ENCODE assay signal across 1 cellular context in the genomic region with DNA sequence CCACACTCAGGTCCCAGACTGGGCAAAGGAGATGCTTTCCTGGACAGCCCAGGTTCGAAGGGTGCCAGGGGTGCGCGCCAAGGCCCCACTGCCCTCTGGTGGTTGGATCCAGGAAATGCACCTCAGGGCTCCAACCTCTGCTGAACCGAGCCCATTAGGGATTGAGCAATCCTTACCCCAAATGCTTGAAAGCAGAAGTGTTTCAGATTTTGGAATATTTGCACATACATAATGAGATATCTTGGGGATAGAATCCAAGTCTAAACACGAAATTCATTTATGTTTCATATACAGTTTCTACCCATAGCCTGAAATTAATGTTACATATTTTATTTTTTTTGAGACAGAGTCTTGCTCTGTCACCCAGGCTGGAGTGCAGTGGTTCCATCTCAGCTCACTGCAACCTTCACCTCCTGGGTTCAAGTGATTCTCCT.
TF ChIP-seq lines count a peak whose summit lies in the region.

No MANE protein-coding gene starts in this region.

TF ChIP-seq in K562, 482 proteins besides CTCF, POLR2A, EP300 and RAD21 (continued from another document and continues in another):
- TF ChIP-seq, protein P1, sequence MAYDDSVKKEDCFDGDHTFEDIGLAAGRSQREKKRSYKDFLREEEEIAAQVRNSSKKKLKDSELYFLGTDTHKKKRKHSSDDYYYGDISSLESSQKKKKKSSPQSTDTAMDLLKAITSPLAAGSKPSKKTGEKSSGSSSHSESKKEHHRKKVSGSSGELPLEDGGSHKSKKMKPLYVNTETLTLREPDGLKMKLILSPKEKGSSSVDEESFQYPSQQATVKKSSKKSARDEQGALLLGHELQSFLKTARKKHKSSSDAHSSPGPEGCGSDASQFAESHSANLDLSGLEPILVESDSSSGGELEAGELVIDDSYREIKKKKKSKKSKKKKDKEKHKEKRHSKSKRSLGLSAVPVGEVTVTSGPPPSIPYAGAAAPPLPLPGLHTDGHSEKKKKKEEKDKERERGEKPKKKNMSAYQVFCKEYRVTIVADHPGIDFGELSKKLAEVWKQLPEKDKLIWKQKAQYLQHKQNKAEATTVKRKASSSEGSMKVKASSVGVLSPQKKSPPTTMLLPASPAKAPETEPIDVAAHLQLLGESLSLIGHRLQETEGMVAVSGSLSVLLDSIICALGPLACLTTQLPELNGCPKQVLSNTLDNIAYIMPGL (CRISPR knock-in tag; IDR thresholded peaks at IDR 0.05): no peak
- TF ChIP-seq CREM (IDR thresholded peaks at IDR 0.05; ENCODE audit: low read depth) (peak; percentile 39; the same call in 1 of the 2 replicates), ZC3H8 (IDR thresholded peaks at IDR 0.05) (no peak), KLF6 (CRISPR knock-in tag; IDR thresholded peaks at IDR 0.05; ENCODE audit: borderline replicate concordance) (peak; percentile 85; the same call in 1 of the 2 replicates), TAF7 (tag; IDR thresholded peaks at IDR 0.05) (no peak), CBX5 (IDR thresholded peaks at IDR 0.05; ENCODE audit: borderline replicate concordance, low read depth) (no peak), POLR2B (IDR thresholded peaks at IDR 0.05; ENCODE audit: low read depth, partially characterized antibody) (no peak), MBD2 (IDR thresholded peaks at IDR 0.05; ENCODE audit: borderline replicate concordance, low read depth) (no peak), SAP30 (IDR thresholded peaks at IDR 0.05; ENCODE audit: borderline replicate concordance, insufficient read depth, low read depth, low read length, poor library complexity, severe bottlenecking) (no peak), ZFPM2 (CRISPR knock-in tag; IDR thresholded peaks at IDR 0.05) (no peak), SIN3A (IDR thresholded peaks at IDR 0.05; ENCODE audit: borderline replicate concordance in 2 of 2, control insufficient read depth in 1 of 2, low read depth in 2 of 2, low read length in 2 of 2) (no peak), MAZ (CRISPR knock-in tag; conservative IDR thresholded peaks at IDR 0.05 in 1 of 2, IDR thresholded peaks at IDR 0.05 in 1 of 2) (peak in 1 of 2 experiments; percentile 38; a peak in 2 of 4 replicates), HNRNPH1 (optimal IDR thresholded peaks at IDR 0.05; ENCODE audit: low read depth, low read length) (no peak), SMAD4 (CRISPR knock-in tag; conservative IDR thresholded peaks at IDR 0.05) (no peak), ZNF384 (IDR thresholded peaks at IDR 0.05; ENCODE audit: low read depth, low read length) (no peak), ZFX (CRISPR knock-in tag; IDR thresholded peaks at IDR 0.05) (no peak), SIX5 (IDR thresholded peaks at IDR 0.05; ENCODE audit: borderline replicate concordance in 1 of 2, insufficient read depth in 1 of 2, low read depth in 1 of 2, low read length in 2 of 2) (no peak), ZBED1 (IDR thresholded peaks at IDR 0.05) (no peak), RBM15 (IDR thresholded peaks at IDR 0.05; ENCODE audit: insufficient read depth, low read length) (no peak), MCM3 (IDR thresholded peaks at IDR 0.05) (no peak), DNMT1 (IDR thresholded peaks at IDR 0.05) (no peak), PPARD (CRISPR knock-in tag; IDR thresholded peaks at IDR 0.05) (no peak), SNRNP70 (optimal IDR thresholded peaks at IDR 0.05; ENCODE audit: low read depth, low read length) (no peak), NFATC3 (IDR thresholded peaks at IDR 0.05) (peak; percentile 54; the same call in 1 of the 2 replicates), FOXA3 (CRISPR knock-in tag; conservative IDR thresholded peaks at IDR 0.05 in 1 of 2, IDR thresholded peaks at IDR 0.05 in 1 of 2) (no peak), ZNF785 (CRISPR knock-in tag; IDR thresholded peaks at IDR 0.05) (no peak), HMGN3 (IDR thresholded peaks at IDR 0.05; ENCODE audit: borderline replicate concordance, extremely low read depth, insufficient read length, low read depth, low read length) (no peak), ZNF586 (CRISPR knock-in tag; conservative IDR thresholded peaks at IDR 0.05) (no peak), TRIM28 (IDR thresholded peaks at IDR 0.05) (no peak), HDAC6 (IDR thresholded peaks at IDR 0.05; ENCODE audit: low read depth, low read length) (no peak), BCL6 (CRISPR knock-in tag; IDR thresholded peaks at IDR 0.05) (no peak), ZEB2 (IDR thresholded peaks at IDR 0.05) (no peak), TCF3 (CRISPR knock-in tag; IDR thresholded peaks at IDR 0.05) (no peak), TARDBP (IDR thresholded peaks at IDR 0.05) (peak; percentile 39; the same call in 1 of the 2 replicates), ZNF431 (CRISPR knock-in tag; IDR thresholded peaks at IDR 0.05) (no peak), CHCHD3 (CRISPR knock-in tag; IDR thresholded peaks at IDR 0.05) (no peak), CBX2 (IDR thresholded peaks at IDR 0.05; ENCODE audit: insufficient read depth, low read length, poor library complexity, severe bottlenecking) (no peak), TRIM24 (IDR thresholded peaks at IDR 0.05) (no peak), BRD9 (IDR thresholded peaks at IDR 0.05; ENCODE audit: low read depth, partially characterized antibody) (no peak), KLF10 (CRISPR knock-in tag; IDR thresholded peaks at IDR 0.05) (no peak), ARID2 (IDR thresholded peaks at IDR 0.05) (peak; percentile 98), SIRT6 (IDR thresholded peaks at IDR 0.05; ENCODE audit: low read depth, low read length) (no peak), ZNF354B (CRISPR knock-in tag; IDR thresholded peaks at IDR 0.05) (no peak), PHF21A (IDR thresholded peaks at IDR 0.05; ENCODE audit: borderline replicate concordance, low read depth) (no peak)
- TF ChIP-seq, protein P2, sequence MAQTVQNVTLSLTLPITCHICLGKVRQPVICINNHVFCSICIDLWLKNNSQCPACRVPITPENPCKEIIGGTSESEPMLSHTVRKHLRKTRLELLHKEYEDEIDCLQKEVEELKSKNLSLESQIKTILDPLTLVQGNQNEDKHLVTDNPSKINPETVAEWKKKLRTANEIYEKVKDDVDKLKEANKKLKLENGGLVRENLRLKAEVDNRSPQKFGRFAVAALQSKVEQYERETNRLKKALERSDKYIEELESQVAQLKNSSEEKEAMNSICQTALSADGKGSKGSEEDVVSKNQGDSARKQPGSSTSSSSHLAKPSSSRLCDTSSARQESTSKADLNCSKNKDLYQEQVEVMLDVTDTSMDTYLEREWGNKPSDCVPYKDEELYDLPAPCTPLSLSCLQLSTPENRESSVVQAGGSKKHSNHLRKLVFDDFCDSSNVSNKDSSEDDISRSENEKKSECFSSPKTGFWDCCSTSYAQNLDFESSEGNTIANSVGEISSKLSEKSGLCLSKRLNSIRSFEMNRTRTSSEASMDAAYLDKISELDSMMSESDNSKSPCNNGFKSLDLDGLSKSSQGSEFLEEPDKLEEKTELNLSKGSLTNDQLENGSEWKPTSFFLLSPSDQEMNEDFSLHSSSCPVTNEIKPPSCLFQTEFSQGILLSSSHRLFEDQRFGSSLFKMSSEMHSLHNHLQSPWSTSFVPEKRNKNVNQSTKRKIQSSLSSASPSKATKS (CRISPR knock-in tag; IDR thresholded peaks at IDR 0.05): no peak
- TF ChIP-seq, protein P3, sequence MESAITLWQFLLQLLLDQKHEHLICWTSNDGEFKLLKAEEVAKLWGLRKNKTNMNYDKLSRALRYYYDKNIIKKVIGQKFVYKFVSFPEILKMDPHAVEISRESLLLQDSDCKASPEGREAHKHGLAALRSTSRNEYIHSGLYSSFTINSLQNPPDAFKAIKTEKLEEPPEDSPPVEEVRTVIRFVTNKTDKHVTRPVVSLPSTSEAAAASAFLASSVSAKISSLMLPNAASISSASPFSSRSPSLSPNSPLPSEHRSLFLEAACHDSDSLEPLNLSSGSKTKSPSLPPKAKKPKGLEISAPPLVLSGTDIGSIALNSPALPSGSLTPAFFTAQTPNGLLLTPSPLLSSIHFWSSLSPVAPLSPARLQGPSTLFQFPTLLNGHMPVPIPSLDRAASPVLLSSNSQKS (CRISPR knock-in tag; IDR thresholded peaks at IDR 0.05): no peak
- TF ChIP-seq, protein P4, sequence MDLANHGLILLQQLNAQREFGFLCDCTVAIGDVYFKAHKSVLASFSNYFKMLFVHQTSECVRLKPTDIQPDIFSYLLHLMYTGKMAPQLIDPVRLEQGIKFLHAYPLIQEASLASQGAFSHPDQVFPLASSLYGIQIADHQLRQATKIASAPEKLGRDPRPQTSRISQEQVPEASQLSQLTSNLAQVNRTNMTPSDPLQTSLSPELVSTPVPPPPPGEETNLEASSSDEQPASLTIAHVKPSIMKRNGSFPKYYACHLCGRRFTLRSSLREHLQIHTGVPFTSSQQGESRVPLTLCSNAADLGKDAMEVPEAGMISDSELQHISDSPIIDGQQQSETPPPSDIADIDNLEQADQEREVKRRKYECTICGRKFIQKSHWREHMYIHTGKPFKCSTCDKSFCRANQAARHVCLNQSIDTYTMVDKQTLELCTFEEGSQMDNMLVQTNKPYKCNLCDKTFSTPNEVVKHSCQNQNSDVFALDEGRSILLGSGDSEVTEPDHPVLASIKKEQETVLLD (IDR thresholded peaks at IDR 0.05): 0 out of 2 replicates have a peak, but pooled peaks have one; percentile 36
- TF ChIP-seq, protein P5, sequence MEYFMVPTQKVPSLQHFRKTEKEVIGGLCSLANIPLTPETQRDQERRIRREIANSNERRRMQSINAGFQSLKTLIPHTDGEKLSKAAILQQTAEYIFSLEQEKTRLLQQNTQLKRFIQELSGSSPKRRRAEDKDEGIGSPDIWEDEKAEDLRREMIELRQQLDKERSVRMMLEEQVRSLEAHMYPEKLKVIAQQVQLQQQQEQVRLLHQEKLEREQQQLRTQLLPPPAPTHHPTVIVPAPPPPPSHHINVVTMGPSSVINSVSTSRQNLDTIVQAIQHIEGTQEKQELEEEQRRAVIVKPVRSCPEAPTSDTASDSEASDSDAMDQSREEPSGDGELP (CRISPR knock-in tag; IDR thresholded peaks at IDR 0.05; ENCODE audit: borderline replicate concordance): peak; percentile 43; the same call in 1 of the 2 replicates
- TF ChIP-seq, protein P6, sequence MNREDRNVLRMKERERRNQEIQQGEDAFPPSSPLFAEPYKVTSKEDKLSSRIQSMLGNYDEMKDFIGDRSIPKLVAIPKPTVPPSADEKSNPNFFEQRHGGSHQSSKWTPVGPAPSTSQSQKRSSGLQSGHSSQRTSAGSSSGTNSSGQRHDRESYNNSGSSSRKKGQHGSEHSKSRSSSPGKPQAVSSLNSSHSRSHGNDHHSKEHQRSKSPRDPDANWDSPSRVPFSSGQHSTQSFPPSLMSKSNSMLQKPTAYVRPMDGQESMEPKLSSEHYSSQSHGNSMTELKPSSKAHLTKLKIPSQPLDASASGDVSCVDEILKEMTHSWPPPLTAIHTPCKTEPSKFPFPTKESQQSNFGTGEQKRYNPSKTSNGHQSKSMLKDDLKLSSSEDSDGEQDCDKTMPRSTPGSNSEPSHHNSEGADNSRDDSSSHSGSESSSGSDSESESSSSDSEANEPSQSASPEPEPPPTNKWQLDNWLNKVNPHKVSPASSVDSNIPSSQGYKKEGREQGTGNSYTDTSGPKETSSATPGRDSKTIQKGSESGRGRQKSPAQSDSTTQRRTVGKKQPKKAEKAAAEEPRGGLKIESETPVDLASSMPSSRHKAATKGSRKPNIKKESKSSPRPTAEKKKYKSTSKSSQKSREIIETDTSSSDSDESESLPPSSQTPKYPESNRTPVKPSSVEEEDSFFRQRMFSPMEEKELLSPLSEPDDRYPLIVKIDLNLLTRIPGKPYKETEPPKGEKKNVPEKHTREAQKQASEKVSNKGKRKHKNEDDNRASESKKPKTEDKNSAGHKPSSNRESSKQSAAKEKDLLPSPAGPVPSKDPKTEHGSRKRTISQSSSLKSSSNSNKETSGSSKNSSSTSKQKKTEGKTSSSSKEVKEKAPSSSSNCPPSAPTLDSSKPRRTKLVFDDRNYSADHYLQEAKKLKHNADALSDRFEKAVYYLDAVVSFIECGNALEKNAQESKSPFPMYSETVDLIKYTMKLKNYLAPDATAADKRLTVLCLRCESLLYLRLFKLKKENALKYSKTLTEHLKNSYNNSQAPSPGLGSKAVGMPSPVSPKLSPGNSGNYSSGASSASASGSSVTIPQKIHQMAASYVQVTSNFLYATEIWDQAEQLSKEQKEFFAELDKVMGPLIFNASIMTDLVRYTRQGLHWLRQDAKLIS (CRISPR knock-in tag; IDR thresholded peaks at IDR 0.05): 0 out of 2 replicates have a peak, but pooled peaks have one; percentile 23
- TF ChIP-seq, protein P7, sequence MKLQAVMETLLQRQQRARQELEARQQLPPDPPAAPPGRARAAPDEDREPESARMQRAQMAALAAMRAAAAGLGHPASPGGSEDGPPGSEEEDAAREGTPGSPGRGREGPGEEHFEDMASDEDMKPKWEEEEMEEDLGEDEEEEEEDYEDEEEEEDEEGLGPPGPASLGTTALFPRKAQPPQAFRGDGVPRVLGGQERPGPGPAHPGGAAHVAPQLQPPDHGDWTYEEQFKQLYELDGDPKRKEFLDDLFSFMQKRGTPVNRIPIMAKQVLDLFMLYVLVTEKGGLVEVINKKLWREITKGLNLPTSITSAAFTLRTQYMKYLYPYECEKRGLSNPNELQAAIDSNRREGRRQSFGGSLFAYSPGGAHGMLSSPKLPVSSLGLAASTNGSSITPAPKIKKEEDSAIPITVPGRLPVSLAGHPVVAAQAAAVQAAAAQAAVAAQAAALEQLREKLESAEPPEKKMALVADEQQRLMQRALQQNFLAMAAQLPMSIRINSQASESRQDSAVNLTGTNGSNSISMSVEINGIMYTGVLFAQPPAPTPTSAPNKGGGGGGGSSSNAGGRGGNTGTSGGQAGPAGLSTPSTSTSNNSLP (IDR thresholded peaks at IDR 0.05; ENCODE audit: borderline replicate concordance, low read depth, low read length): no peak
- TF ChIP-seq, protein P8, sequence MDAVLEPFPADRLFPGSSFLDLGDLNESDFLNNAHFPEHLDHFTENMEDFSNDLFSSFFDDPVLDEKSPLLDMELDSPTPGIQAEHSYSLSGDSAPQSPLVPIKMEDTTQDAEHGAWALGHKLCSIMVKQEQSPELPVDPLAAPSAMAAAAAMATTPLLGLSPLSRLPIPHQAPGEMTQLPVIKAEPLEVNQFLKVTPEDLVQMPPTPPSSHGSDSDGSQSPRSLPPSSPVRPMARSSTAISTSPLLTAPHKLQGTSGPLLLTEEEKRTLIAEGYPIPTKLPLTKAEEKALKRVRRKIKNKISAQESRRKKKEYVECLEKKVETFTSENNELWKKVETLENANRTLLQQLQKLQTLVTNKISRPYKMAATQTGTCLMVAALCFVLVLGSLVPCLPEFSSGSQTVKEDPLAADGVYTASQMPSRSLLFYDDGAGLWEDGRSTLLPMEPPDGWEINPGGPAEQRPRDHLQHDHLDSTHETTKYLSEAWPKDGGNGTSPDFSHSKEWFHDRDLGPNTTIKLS (IDR thresholded peaks at IDR 0.05; ENCODE audit: borderline replicate concordance, low read depth): no peak
- TF ChIP-seq, protein P9, sequence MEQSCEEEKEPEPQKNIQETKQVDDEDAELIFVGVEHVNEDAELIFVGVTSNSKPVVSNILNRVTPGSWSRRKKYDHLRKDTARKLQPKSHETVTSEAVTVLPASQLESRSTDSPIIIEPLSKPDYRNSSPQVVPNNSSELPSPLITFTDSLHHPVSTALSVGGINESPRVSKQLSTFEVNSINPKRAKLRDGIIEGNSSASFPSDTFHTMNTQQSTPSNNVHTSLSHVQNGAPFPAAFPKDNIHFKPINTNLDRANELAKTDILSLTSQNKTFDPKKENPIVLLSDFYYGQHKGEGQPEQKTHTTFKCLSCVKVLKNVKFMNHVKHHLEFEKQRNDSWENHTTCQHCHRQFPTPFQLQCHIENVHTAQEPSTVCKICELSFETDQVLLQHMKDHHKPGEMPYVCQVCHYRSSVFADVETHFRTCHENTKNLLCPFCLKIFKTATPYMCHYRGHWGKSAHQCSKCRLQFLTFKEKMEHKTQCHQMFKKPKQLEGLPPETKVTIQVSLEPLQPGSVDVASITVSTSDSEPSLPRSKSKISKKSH (CRISPR knock-in tag; IDR thresholded peaks at IDR 0.05): no peak
